Comparison of ENCODE assay signal across 10 cellular contexts in the genomic region with DNA sequence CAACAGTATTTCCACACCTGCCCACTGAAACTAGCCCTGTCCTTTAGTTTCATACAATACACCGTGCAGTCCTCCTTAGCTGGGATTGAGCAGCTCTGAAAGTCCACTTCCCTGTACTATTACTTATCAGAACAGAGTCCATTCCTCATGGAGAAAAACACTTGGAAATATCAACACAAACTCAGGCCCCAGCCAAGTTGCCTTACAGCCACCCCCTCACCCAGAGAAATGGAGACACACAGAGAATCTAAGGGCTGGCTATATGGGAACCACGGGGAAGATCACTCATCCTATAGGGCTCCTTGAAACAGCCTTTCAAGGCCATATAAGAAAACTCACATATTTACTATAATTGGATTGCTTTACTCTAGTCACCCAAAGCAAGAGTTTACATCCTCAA. TPM values are rescaled to one million over a fixed set of nuclear protein-coding genes. Genes with fewer than 3 reads are reported as not detected.
DNase-seq lines count a peak whose midpoint lies in the region; ATAC-seq, FAIRE-seq and TF ChIP-seq lines count a peak whose summit lies in the region.
"Had no signal": no experiment of that assay in that cellular context is flagged by ENCODE, and none has a peak within 500 bp of the region (broad histone marks: within the 10 kb centered on the region; RNA-seq: fewer than 3 reads in every experiment).

No MANE protein-coding gene starts in this region.

- peak overlapping the region; percentile 28 for H2AK5ac ChIP-seq in mesenchymal stem cell (ENCODE audit: low read length, severe bottlenecking)

- H3K27me3 ChIP-seq in mesenchymal stem cell (ENCODE audit: control insufficient read depth in 1 of 2, insufficient read depth in 1 of 2, low read length in 2 of 2): no peaks in the 10 kb centered on the region
- no peaks in the 10 kb centered on the region for H3K27me3 ChIP-seq in suprapubic skin

- no peak overlapping the region for H2BK15ac ChIP-seq in mesenchymal stem cell (ENCODE audit: low read depth, poor library complexity, severe bottlenecking)

- H3K18ac ChIP-seq in mesenchymal stem cell (ENCODE audit: low read depth in 1 of 2, low read length in 2 of 2): peak overlapping the region in 1 of 2 experiments; percentile 28

- H4K8ac ChIP-seq in mesenchymal stem cell (ENCODE audit: low read length): no peak overlapping the region

- peaks cover 63% of the 10 kb centered on the region for H3K4me1 Mint-ChIP-seq in central memory CD8-positive, alpha-beta T cell

- no peak overlapping the region for H3K27ac ChIP-seq in mesenchymal stem cell (ENCODE audit: low read length, poor library complexity, severe bottlenecking)
- H3K27ac ChIP-seq in suprapubic skin: peak overlapping the region; percentile 98

- no peak overlapping the region for H3K14ac ChIP-seq in mesenchymal stem cell (ENCODE audit: low read length in 2 of 2)

- H4K91ac ChIP-seq in mesenchymal stem cell (ENCODE audit: low read length): no peak overlapping the region

- H3K9me3 ChIP-seq in mesenchymal stem cell (ENCODE audit: control insufficient read depth, low read length) (no peaks in the 10 kb centered on the region), suprapubic skin (no peaks in the 10 kb centered on the region)

- 82% methylated on average over 2 of the region's 2 CpGs for WGBS in mesenchymal stem cell
- WGBS in suprapubic skin: 63% methylated on average over 2 of the region's 2 CpGs

- H3K23ac ChIP-seq in mesenchymal stem cell (ENCODE audit: low read length in 2 of 2): no peak overlapping the region

- DNase-seq in LNCaP clone FGC (ENCODE audit: low read depth) (no peak), mesenchymal stem cell (no peak), suprapubic skin (ENCODE audit: low spot score in 2 of 2) (no peak), NCI-H524 treated with DMSO at 0.1 percent for 48 hours (lab: John Stamatoyannopoulos, UW) (no peak), GM19239 (ENCODE audit: insufficient read length, low spot score) (no peak)
- DNase-seq in central memory CD8-positive, alpha-beta T cell (ENCODE audit: low spot score in 2 of 2): no peak
- DNase-seq: NCI-H1436 treated with DMSO at 0.1 percent for 48 hours had no signal

- no peak overlapping the region for H2AFZ ChIP-seq in mesenchymal stem cell (ENCODE audit: low read depth, low read length)

- TF ChIP-seq CTCF in LNCaP clone FGC (IDR thresholded peaks at IDR 0.05; ENCODE audit: control insufficient read depth, extremely low read depth, insufficient read depth): no peak
- no peak for TF ChIP-seq CTCF in suprapubic skin (IDR thresholded peaks at IDR 0.05)

- no peak overlapping the region for H2BK5ac ChIP-seq in mesenchymal stem cell (ENCODE audit: low read depth, low read length, poor library complexity, severe bottlenecking)

- H3K4me3 ChIP-seq in LNCaP clone FGC (ENCODE audit: low read depth, low read length) (peak overlapping the region; percentile 66), mesenchymal stem cell (ENCODE audit: insufficient read depth in 1 of 2, low read depth in 1 of 2, low read length in 2 of 2) (peak overlapping the region in 1 of 2 experiments; percentile 95), suprapubic skin (peak overlapping the region; percentile 81)

- TF ChIP-seq EP300 in suprapubic skin (IDR thresholded peaks at IDR 0.05): no peak

- no peak for TF ChIP-seq POLR2A in suprapubic skin (IDR thresholded peaks at IDR 0.05)

- H3K4me1 ChIP-seq in mesenchymal stem cell (ENCODE audit: control insufficient read depth, insufficient read depth, low read depth, low read length) (peaks cover 14% of the 10 kb centered on the region), suprapubic skin (peaks cover 84% of the 10 kb centered on the region)

- ATAC-seq in central memory CD8-positive, alpha-beta T cell (replicated peaks; ENCODE audit: extremely low read depth, poor library complexity, severe bottlenecking): no peak
- no peak for ATAC-seq in GM19455 (IDR thresholded peaks at IDR 0.05; ENCODE audit: unreplicated experiment)
- ATAC-seq in GM19328 (IDR thresholded peaks at IDR 0.05; ENCODE audit: unreplicated experiment): no peak

- H3K4me3 Mint-ChIP-seq in central memory CD8-positive, alpha-beta T cell: peak overlapping the region; percentile 77

- no peak overlapping the region for H2BK12ac ChIP-seq in mesenchymal stem cell (ENCODE audit: low read length in 2 of 2)

- H3K36me3 Mint-ChIP-seq in central memory CD8-positive, alpha-beta T cell (ENCODE audit: insufficient read depth): peaks cover 12% of the 10 kb centered on the region

- H3K36me3 ChIP-seq in mesenchymal stem cell (ENCODE audit: control insufficient read depth in 1 of 2, insufficient read depth in 2 of 2, low read depth in 1 of 2, low read length in 2 of 2): peaks cover 4% of the 10 kb centered on the region in 2 experiments
- no peaks in the 10 kb centered on the region for H3K36me3 ChIP-seq in suprapubic skin

- H3K4me2 ChIP-seq in mesenchymal stem cell (ENCODE audit: low read length, poor library complexity, severe bottlenecking): peak overlapping the region; percentile 89

- H3K9me3 Mint-ChIP-seq in central memory CD8-positive, alpha-beta T cell: no peaks in the 10 kb centered on the region

- no peak overlapping the region for H3K4ac ChIP-seq in mesenchymal stem cell (ENCODE audit: low read depth in 1 of 2, low read length in 2 of 2)

- H3K79me1 ChIP-seq in mesenchymal stem cell (replicated peaks; ENCODE audit: low read length, poor library complexity, severe bottlenecking): peaks cover 14% of the 10 kb centered on the region

- no peak for FAIRE-seq in GM19239 (lab: Jason Lieb, UNC)
- FAIRE-seq: bronchial epithelial cell had no signal

- peak overlapping the region; percentile 60 for H3K27ac Mint-ChIP-seq in central memory CD8-positive, alpha-beta T cell (ENCODE audit: low read depth)

- H2BK120ac ChIP-seq in mesenchymal stem cell (ENCODE audit: low read depth, low read length): no peak overlapping the region

- H3K9ac ChIP-seq in mesenchymal stem cell (ENCODE audit: low read length): peak overlapping the region; percentile 97

- no peaks in the 10 kb centered on the region for H3K27me3 Mint-ChIP-seq in central memory CD8-positive, alpha-beta T cell

RNA-seq across cellular contexts. Expression of gene SCARB2, which starts 1.9 kb away (rescaled TPM):
- 254 TPM for polyA plus RNA-seq in mesenchymal stem cell (2013, experiment 1 of 2)
- 261 TPM for polyA plus RNA-seq in mesenchymal stem cell (2013, experiment 2 of 2)
- total RNA-seq in suprapubic skin: 100 to 1,000 TPM in 2 of 4 donors, 10 to 100 TPM in 2; 87.6 to 107 (median 95.8) TPM

RNA-seq across cellular contexts. Expression of gene FAM47E, which starts 39.8 kb away (rescaled TPM):
- 0.03 TPM for polyA plus RNA-seq in mesenchymal stem cell (2013, experiment 1 of 2)
- polyA plus RNA-seq in mesenchymal stem cell (2013, experiment 2 of 2): 0.27 TPM
- total RNA-seq in suprapubic skin: 1 to 10 TPM in 2 of 4 donors, under 1 TPM in 2; 0.30 to 5.3 (median 0.98) TPM
